In the genomic region with DNA sequence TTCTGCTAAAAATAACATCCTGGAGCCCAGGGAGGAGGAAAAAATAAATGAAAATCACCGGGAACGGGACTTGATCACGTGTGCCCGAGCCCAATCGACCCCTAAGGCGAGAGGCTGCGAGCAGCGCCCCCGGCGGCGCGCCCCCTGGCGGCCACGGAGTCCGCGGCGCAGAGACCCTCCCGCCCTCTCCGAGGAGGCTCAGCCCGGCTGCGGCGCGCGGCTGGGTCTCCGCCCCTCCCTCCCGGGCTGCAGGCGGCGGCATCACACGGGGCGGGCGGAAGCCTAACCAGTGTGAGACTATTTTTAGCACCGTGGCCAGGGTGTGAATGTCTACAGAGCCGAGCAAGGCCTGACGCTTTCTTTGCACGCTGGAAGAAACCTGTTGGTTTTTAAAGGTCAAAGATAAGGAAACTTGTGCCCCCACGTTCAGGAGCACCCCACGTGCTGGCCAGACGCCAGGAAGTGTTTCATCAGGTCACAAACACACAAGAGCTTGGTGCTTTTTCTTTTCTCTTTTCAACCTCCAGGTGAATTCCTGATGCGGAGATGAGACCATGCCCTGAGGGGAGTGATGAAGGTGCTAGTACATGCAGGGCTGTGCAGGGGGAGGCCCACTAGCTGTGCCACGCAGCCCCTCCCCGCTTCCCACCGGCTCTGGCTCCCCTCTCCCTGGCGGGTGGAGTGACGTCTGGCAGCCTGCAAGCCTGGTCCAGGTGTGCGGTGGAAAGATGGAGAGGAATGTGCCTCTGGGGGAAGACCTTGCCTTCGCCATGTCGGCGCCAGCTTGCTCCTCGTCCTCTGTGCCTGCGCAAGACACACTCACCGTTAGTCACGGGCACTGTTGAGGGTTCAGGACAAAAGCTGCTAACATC, we compare ENCODE assay signal across 1 cellular context.
A peak's percentile ranks its signal among the peaks of the same experiment; 100 is the strongest.
TF ChIP-seq lines count a peak whose summit lies in the region.

No MANE protein-coding gene starts in this region.

TF ChIP-seq in HepG2, 621 proteins besides CTCF, POLR2A, EP300 and RAD21 (continued from another document and continues in another):
- no peak for TF ChIP-seq FUBP1 (CRISPR knock-in tag; IDR thresholded peaks at IDR 0.05; ENCODE audit: borderline replicate concordance)
- peak; percentile 95 for TF ChIP-seq MAZ (IDR thresholded peaks at IDR 0.05; ENCODE audit: borderline replicate concordance, low read depth, low read length)
- peak; percentile 92 for TF ChIP-seq MAZ (CRISPR knock-in tag; IDR thresholded peaks at IDR 0.05; ENCODE audit: low read depth)
- TF ChIP-seq HNRNPUL1 (IDR thresholded peaks at IDR 0.05; ENCODE audit: low read depth, low read length): no peak
- no peak for TF ChIP-seq HES4 (CRISPR knock-in tag; IDR thresholded peaks at IDR 0.05; ENCODE audit: borderline replicate concordance)
- no peak for TF ChIP-seq ZNF644 (CRISPR knock-in tag; IDR thresholded peaks at IDR 0.05; ENCODE audit: low read depth)
- TF ChIP-seq MATR3 (CRISPR knock-in tag; IDR thresholded peaks at IDR 0.05): no peak
- no peak for TF ChIP-seq ZNF773 (CRISPR knock-in tag; IDR thresholded peaks at IDR 0.05; ENCODE audit: borderline replicate concordance)
- TF ChIP-seq PRMT3 (CRISPR knock-in tag; IDR thresholded peaks at IDR 0.05; ENCODE audit: borderline replicate concordance, low read depth): no peak
- no peak for TF ChIP-seq ZNF598 (CRISPR knock-in tag; IDR thresholded peaks at IDR 0.05; ENCODE audit: borderline replicate concordance)
- TF ChIP-seq GATAD2A (CRISPR knock-in tag; IDR thresholded peaks at IDR 0.05): peak; percentile 57; the same call in 1 of the 2 replicates
- no peak for TF ChIP-seq ZNF737 (CRISPR knock-in tag; IDR thresholded peaks at IDR 0.05; ENCODE audit: borderline replicate concordance)
- no peak for TF ChIP-seq MIXL1 (CRISPR knock-in tag; IDR thresholded peaks at IDR 0.05)
- no peak for TF ChIP-seq SIN3B (IDR thresholded peaks at IDR 0.05; ENCODE audit: low read length)
- no peak for TF ChIP-seq ARID2 (CRISPR knock-in tag; IDR thresholded peaks at IDR 0.05; ENCODE audit: borderline replicate concordance)
- TF ChIP-seq, protein P1, sequence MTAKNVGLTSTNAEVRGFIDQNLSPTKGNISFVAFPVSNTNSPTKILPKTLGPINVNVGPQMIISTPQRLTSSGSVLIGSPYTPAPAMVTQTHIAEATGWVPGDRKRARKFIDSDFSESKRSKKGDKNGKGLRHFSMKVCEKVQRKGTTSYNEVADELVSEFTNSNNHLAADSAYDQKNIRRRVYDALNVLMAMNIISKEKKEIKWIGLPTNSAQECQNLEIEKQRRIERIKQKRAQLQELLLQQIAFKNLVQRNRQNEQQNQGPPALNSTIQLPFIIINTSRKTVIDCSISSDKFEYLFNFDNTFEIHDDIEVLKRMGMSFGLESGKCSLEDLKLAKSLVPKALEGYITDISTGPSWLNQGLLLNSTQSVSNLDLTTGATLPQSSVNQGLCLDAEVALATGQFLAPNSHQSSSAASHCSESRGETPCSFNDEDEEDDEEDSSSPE (CRISPR knock-in tag; IDR thresholded peaks at IDR 0.05): no peak
- TF ChIP-seq HNF4G (IDR thresholded peaks at IDR 0.05; ENCODE audit: borderline replicate concordance, low read depth, low read length): no peak
- TF ChIP-seq HNF4G (CRISPR knock-in tag; IDR thresholded peaks at IDR 0.05; ENCODE audit: borderline replicate concordance, low read depth): no peak
- no peak for TF ChIP-seq ZNF382 (CRISPR knock-in tag; IDR thresholded peaks at IDR 0.05; ENCODE audit: borderline replicate concordance)
- TF ChIP-seq BCLAF1 (IDR thresholded peaks at IDR 0.05): no peak
- TF ChIP-seq, protein P2, sequence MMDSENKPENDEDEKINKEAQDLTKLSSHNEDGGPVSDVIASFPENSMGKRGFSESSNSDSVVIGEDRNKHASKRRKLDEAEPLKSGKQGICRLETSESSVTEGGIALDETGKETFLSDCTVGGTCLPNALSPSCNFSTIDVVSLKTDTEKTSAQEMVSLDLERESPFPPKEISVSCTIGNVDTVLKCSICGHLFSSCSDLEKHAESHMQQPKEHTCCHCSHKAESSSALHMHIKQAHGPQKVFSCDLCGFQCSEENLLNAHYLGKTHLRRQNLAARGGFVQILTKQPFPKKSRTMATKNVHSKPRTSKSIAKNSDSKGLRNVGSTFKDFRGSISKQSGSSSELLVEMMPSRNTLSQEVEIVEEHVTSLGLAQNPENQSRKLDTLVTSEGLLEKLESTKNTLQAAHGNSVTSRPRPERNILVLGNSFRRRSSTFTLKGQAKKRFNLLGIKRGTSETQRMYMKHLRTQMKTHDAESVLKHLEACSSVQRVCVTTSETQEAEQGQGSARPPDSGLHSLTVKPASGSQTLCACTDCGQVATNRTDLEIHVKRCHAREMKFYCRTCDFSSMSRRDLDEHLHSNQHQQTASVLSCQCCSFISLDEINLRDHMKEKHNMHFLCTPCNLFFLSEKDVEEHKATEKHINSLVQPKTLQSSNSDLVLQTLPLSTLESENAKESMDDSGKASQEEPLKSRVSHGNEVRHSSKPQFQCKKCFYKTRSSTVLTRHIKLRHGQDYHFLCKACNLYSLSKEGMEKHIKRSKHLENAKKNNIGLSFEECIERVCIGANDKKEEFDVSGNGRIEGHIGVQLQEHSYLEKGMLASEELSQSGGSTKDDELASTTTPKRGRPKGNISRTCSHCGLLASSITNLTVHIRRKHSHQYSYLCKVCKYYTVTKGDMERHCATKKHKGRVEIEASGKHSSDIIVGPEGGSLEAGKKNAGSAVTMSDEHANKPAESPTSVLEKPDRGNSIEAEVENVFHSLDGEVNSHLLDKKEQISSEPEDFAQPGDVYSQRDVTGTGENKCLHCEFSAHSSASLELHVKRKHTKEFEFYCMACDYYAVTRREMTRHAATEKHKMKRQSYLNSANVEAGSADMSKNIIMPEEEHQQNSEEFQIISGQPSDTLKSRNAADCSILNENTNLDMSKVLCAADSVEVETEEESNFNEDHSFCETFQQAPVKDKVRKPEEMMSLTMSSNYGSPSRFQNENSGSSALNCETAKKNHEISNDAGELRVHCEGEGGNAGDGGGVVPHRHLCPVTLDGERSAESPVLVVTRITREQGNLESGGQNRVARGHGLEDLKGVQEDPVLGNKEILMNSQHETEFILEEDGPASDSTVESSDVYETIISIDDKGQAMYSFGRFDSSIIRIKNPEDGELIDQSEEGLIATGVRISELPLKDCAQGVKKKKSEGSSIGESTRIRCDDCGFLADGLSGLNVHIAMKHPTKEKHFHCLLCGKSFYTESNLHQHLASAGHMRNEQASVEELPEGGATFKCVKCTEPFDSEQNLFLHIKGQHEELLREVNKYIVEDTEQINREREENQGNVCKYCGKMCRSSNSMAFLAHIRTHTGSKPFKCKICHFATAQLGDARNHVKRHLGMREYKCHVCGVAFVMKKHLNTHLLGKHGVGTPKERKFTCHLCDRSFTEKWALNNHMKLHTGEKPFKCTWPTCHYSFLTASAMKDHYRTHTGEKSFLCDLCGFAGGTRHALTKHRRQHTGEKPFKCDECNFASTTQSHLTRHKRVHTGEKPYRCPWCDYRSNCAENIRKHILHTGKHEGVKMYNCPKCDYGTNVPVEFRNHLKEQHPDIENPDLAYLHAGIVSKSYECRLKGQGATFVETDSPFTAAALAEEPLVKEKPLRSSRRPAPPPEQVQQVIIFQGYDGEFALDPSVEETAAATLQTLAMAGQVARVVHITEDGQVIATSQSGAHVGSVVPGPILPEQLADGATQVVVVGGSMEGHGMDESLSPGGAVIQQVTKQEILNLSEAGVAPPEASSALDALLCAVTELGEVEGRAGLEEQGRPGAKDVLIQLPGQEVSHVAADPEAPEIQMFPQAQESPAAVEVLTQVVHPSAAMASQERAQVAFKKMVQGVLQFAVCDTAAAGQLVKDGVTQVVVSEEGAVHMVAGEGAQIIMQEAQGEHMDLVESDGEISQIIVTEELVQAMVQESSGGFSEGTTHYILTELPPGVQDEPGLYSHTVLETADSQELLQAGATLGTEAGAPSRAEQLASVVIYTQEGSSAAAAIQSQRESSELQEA (CRISPR knock-in tag; IDR thresholded peaks at IDR 0.05; ENCODE audit: not compliant biosample characterization): no peak
- no peak for TF ChIP-seq ZNF567 (CRISPR knock-in tag; IDR thresholded peaks at IDR 0.05; ENCODE audit: borderline replicate concordance)
- TF ChIP-seq PBX3 (CRISPR knock-in tag; IDR thresholded peaks at IDR 0.05; ENCODE audit: borderline replicate concordance): no peak
- no peak for TF ChIP-seq LCORL (IDR thresholded peaks at IDR 0.05)
- no peak; the same call in 1 of the 2 replicates for TF ChIP-seq LCORL (CRISPR knock-in tag; IDR thresholded peaks at IDR 0.05)
- TF ChIP-seq NR2F6 (IDR thresholded peaks at IDR 0.05): no peak
- 0 out of 2 replicates have a peak, but pooled peaks have one; percentile 15 for TF ChIP-seq NR2F6 (CRISPR knock-in tag; IDR thresholded peaks at IDR 0.05)
- no peak; the same call in 1 of the 2 replicates for TF ChIP-seq TFAP4 (IDR thresholded peaks at IDR 0.05; ENCODE audit: borderline replicate concordance, low read depth)
- no peak; the same call in 1 of the 2 replicates for TF ChIP-seq HMG20A (CRISPR knock-in tag; IDR thresholded peaks at IDR 0.05; ENCODE audit: borderline replicate concordance)
- no peak for TF ChIP-seq RBFOX2 (IDR thresholded peaks at IDR 0.05; ENCODE audit: low read depth, low read length)
- TF ChIP-seq RNF219 (CRISPR knock-in tag; IDR thresholded peaks at IDR 0.05): no peak
- TF ChIP-seq ZNF441 (CRISPR knock-in tag; IDR thresholded peaks at IDR 0.05; ENCODE audit: borderline replicate concordance): no peak; the same call in 1 of the 2 replicates
- no peak for TF ChIP-seq SMAD3 (CRISPR knock-in tag; IDR thresholded peaks at IDR 0.05)
- no peak for TF ChIP-seq ZSCAN12 (CRISPR knock-in tag; IDR thresholded peaks at IDR 0.05)
- no peak for TF ChIP-seq ZBTB44 (CRISPR knock-in tag; IDR thresholded peaks at IDR 0.05)
